ENCODE assay signal across 1 cellular context in genomic region chr11:35343033-35343598, GRCh38.
TF ChIP-seq lines count a peak whose summit lies in the region.

No MANE protein-coding gene starts in this region.

TF ChIP-seq in IMR-90, 13 proteins besides CTCF, POLR2A, EP300 and RAD21 (continued from another document):
- TF ChIP-seq, protein P1, sequence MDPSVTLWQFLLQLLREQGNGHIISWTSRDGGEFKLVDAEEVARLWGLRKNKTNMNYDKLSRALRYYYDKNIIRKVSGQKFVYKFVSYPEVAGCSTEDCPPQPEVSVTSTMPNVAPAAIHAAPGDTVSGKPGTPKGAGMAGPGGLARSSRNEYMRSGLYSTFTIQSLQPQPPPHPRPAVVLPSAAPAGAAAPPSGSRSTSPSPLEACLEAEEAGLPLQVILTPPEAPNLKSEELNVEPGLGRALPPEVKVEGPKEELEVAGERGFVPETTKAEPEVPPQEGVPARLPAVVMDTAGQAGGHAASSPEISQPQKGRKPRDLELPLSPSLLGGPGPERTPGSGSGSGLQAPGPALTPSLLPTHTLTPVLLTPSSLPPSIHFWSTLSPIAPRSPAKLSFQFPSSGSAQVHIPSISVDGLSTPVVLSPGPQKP (IDR thresholded peaks at IDR 0.05; ENCODE audit: borderline replicate concordance, low read depth, low read length): no peak
- TF ChIP-seq RCOR1 (IDR thresholded peaks at IDR 0.05; ENCODE audit: insufficient replicate concordance, low read length) (no peak), CEBPB (IDR thresholded peaks at IDR 0.05; ENCODE audit: low read depth, low read length) (no peak)
